10 cellular contexts compared by ENCODE assay signal in the genomic region with DNA sequence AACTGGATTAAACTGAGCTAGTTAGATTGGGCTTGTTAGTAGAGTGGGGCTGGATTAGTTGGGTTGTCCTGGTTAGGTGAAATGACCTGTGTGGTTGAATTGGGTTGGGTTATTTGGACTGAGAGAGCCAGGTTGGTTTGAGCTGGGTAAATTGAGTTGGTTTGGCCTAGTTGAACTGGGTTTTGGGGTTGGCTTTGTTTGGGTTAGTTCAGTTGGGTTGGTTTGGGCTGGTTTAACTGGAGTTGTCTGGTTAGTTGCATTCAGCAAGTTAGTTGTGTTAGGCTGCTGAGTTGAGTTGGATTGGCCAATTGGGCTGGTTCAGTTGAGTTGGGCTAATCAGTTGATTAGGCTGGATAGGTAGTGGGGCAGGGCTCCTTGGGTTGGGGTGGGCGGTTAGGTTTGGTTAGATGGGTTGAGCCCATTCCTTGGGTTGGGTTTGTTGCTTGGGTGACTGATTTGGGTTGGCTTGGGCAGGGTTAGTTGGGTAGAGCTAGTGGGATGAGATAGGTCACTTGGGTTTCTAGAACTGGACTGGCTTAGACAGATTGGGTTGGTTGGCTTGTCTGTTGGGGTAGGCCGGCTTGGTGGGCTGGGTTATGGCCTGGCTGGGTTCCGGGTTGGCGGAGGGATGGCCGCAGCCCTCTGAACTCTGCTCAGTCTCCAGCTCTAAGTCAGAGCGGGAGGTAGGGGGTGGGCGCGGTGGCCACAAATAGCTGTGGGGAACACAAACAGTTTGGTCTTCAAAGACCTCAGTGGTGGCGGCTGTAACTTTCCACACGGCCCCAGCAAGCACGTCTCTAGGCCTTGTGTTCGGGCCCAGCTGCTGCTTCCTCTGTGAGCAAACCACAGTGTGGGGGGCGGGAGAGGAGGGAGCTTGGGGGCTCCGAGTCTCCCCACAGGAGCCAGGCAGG.
DNase-seq lines count a peak whose midpoint lies in the region; ATAC-seq, FAIRE-seq and TF ChIP-seq lines count a peak whose summit lies in the region.
"Had no signal": no experiment of that assay in that cellular context is flagged by ENCODE, and none has a peak within 500 bp of the region (broad histone marks: within the 10 kb centered on the region; RNA-seq: fewer than 3 reads in every experiment).

No MANE protein-coding gene starts in this region.

- no peaks in the 10 kb centered on the region for H3K9me3 Mint-ChIP-seq in memory B cell
- peaks cover 10 to 17% of the 10 kb centered on the region in 2 donors for H3K9me3 Mint-ChIP-seq in stimulated activated naive CD8-positive, alpha-beta T cell treated with anti-CD3 and anti-CD28 coated beads, Interleukin-15, amount 100 ng/mL, for 72 hours
- H3K9me3 Mint-ChIP-seq in WTC11: no peaks in the 10 kb centered on the region

- no peaks in the 10 kb centered on the region for H3K79me2 ChIP-seq in HepG2 (ENCODE audit: insufficient read depth, low read length)
- H3K79me2 ChIP-seq: hepatocyte had no signal

- H2AFZ ChIP-seq in HepG2 (ENCODE audit: low read length): no peak overlapping the region
- H2AFZ ChIP-seq: hepatocyte had no signal

- H3K9me3 ChIP-seq in right lobe of liver (no peaks in the 10 kb centered on the region), HepG2 (ENCODE audit: low read length) (no peaks in the 10 kb centered on the region)

- ATAC-seq in right lobe of liver (peak in 3 of 4 donors; percentile 21 to 32 (median 21)), HepG2 (no peak), memory B cell (ENCODE audit: low read depth) (peak; percentile 43), HG03175 (IDR thresholded peaks at IDR 0.05; ENCODE audit: unreplicated experiment) (no peak), WTC11 (no peak)
- peak; percentile 81 for ATAC-seq in stimulated activated naive CD8-positive, alpha-beta T cell treated with anti-CD3 and anti-CD28 coated beads, Interleukin-15, amount 100 ng/mL, for 72 hours

- no peak overlapping the region for H3K9ac ChIP-seq in HepG2 (ENCODE audit: insufficient read depth, low read depth, low read length)

- H3K27me3 Mint-ChIP-seq in memory B cell (no peaks in the 10 kb centered on the region), WTC11 (ENCODE audit: low read depth) (no peaks in the 10 kb centered on the region)
- H3K27me3 Mint-ChIP-seq in stimulated activated naive CD8-positive, alpha-beta T cell treated with anti-CD3 and anti-CD28 coated beads, Interleukin-15, amount 100 ng/mL, for 72 hours: no peaks in the 10 kb centered on the region

- H3K36me3 ChIP-seq in right lobe of liver (no peaks in the 10 kb centered on the region), HepG2 (replicated peaks in 1 of 2; ENCODE audit: control insufficient read depth in 1 of 2, insufficient read depth in 2 of 2, low read length in 2 of 2) (no peaks in the 10 kb centered on the region)

- CTCF ChIA-PET in HepG2 (lab: Yijun Ruan, JAX; ENCODE audit: low intra/inter-chr PET ratio, low total read pairs) (no interaction called here), WTC11 (lab: Charles Lee) (interaction anchor here (1.7 to 2.1 kb wide), 2 partner anchors 10 to 40 kb away, joined by 3 to 9 read pairs; no protein-coding TSS in a partner anchor)

- H3K4me3 ChIP-seq in right lobe of liver (no peak overlapping the region), HepG2 (replicated peaks in 1 of 3; ENCODE audit: insufficient read depth in 1 of 3, low read depth in 2 of 3, low read length in 3 of 3) (no peak overlapping the region)
- H3K4me3 ChIP-seq: hepatocyte had no signal

- H3K4me1 ChIP-seq in right lobe of liver: no peaks in the 10 kb centered on the region
- no peaks in the 10 kb centered on the region for H3K4me1 ChIP-seq in HepG2 (ENCODE audit: insufficient read depth, low read length)

- H3K4me2 ChIP-seq in HepG2 (ENCODE audit: low read depth, low read length): no peak overlapping the region
- H3K4me2 ChIP-seq: hepatocyte had no signal

- BruUV-seq in HepG2 (replicated peaks; lab: Mats Ljungman, UMichigan): no TSS peak

- H3K4me1 Mint-ChIP-seq in memory B cell (peaks cover 24% of the 10 kb centered on the region), WTC11 (no peaks in the 10 kb centered on the region)
- peaks cover 94% of the 10 kb centered on the region for H3K4me1 Mint-ChIP-seq in stimulated activated naive CD8-positive, alpha-beta T cell treated with anti-CD3 and anti-CD28 coated beads, Interleukin-15, amount 100 ng/mL, for 72 hours

- H3K36me3 Mint-ChIP-seq in memory B cell (no peaks in the 10 kb centered on the region), WTC11 (no peaks in the 10 kb centered on the region)

- TF ChIP-seq POLR2A in right lobe of liver (IDR thresholded peaks at IDR 0.05) (no peak), HepG2 (IDR thresholded peaks at IDR 0.05; ENCODE audit: insufficient read depth in 1 of 2, low read depth in 2 of 2, low read length in 2 of 2) (no peak)

- TF ChIP-seq CTCF in right lobe of liver (IDR thresholded peaks at IDR 0.05) (no peak), HepG2 (CRISPR knock-in tag; IDR thresholded peaks at IDR 0.05) (no peak), WTC11 (IDR thresholded peaks at IDR 0.05) (no peak)

- H3K27me3 ChIP-seq in right lobe of liver (no peaks in the 10 kb centered on the region), HepG2 (ENCODE audit: control insufficient read depth in 1 of 2, insufficient read depth in 2 of 2, low read length in 2 of 2) (peaks cover 0 to 7% of the 10 kb centered on the region in 2 experiments; a peak in 2 of 5 replicates)
- H3K27me3 ChIP-seq: hepatocyte had no signal

- POLR2A ChIA-PET in HepG2 (lab: Yijun Ruan, JAX): no interaction called here
- POLR2A ChIA-PET in WTC11 (lab: Charles Lee): no interaction called here

- H3K27ac ChIP-seq in right lobe of liver (no peak overlapping the region), HepG2 (ENCODE audit: extremely low read length, insufficient read depth, low read length) (no peak overlapping the region)
- H3K27ac ChIP-seq: hepatocyte had no signal

- WGBS in right lobe of liver (ENCODE audit: insufficient coverage, low coverage, low lambda C conversion rate, missing lambda C conversion rate): no CpG with 5 or more reads among the region's 14 CpGs
- WGBS in HepG2 (ENCODE audit: low lambda C conversion rate): no CpG with 5 or more reads among the region's 14 CpGs

- H3K27ac Mint-ChIP-seq in memory B cell: peak overlapping the region; percentile 15
- peak overlapping the region; percentile 94 to 97 for H3K27ac Mint-ChIP-seq in stimulated activated naive CD8-positive, alpha-beta T cell treated with anti-CD3 and anti-CD28 coated beads, Interleukin-15, amount 100 ng/mL, for 72 hours
- H3K27ac Mint-ChIP-seq in WTC11: no peak overlapping the region; the same call in 1 of the 2 replicates

- no peak for FAIRE-seq in HepG2 (lab: Jason Lieb, UNC)

- DNase-seq in right lobe of liver: peak in 2 of 3 donors; percentile 24 to 45
- DNase-seq in HepG2 (ENCODE audit: low spot score): no peak
- DNase-seq in activated CD8-positive, alpha-beta memory T cell treated with anti-CD3 and anti-CD28 coated beads, Interleukin-2, amount 50 U/mL, for 1 hour (ENCODE audit: extremely low read depth): peak; percentile 46
- no peak for DNase-seq in memory B cell (ENCODE audit: low spot score in 2 of 2)
- DNase-seq in stimulated activated naive CD8-positive, alpha-beta T cell treated with anti-CD3 and anti-CD28 coated beads, Interleukin-15, amount 100 ng/mL, for 72 hours: peak; percentile 77 to 85
- DNase-seq in kidney glomerular epithelial cell (lab: John Stamatoyannopoulos, UW): no peak
- no peak for DNase-seq in WTC11 (ENCODE audit: low spot score)
- DNase-seq: NCI-H1417 had no signal

- intact Hi-C loops in right lobe of liver (cut with DNase I) (no loop called here), HepG2 (cut with micrococcal nuclease; ENCODE audit: unreplicated experiment) (no loop called here)

- H3K4me3 Mint-ChIP-seq in memory B cell: no peak overlapping the region
- peak overlapping the region; percentile 50 to 84 for H3K4me3 Mint-ChIP-seq in stimulated activated naive CD8-positive, alpha-beta T cell treated with anti-CD3 and anti-CD28 coated beads, Interleukin-15, amount 100 ng/mL, for 72 hours
- no peak overlapping the region for H3K4me3 Mint-ChIP-seq in WTC11

- H4K20me1 ChIP-seq in HepG2 (ENCODE audit: insufficient read depth, low read length): no peaks in the 10 kb centered on the region

- in situ Hi-C loops in HepG2 (cut with HindIII; ENCODE audit: extremely low pct_ligation_motif_present, low pct_unique_long_range_greater_than_20kb): no loop called here

- TF ChIP-seq RAD21 in HepG2 (CRISPR knock-in tag; IDR thresholded peaks at IDR 0.05): no peak

- TF ChIP-seq EP300 in HepG2 (IDR thresholded peaks at IDR 0.05; ENCODE audit: low read depth in 2 of 2, low read length in 2 of 2) (no peak), HepG2 (CRISPR knock-in tag; IDR thresholded peaks at IDR 0.05; ENCODE audit: borderline replicate concordance) (no peak)

TF ChIP-seq in HepG2, 621 proteins besides CTCF, POLR2A, EP300 and RAD21 (continues in another document):
- TF ChIP-seq, protein P1, sequence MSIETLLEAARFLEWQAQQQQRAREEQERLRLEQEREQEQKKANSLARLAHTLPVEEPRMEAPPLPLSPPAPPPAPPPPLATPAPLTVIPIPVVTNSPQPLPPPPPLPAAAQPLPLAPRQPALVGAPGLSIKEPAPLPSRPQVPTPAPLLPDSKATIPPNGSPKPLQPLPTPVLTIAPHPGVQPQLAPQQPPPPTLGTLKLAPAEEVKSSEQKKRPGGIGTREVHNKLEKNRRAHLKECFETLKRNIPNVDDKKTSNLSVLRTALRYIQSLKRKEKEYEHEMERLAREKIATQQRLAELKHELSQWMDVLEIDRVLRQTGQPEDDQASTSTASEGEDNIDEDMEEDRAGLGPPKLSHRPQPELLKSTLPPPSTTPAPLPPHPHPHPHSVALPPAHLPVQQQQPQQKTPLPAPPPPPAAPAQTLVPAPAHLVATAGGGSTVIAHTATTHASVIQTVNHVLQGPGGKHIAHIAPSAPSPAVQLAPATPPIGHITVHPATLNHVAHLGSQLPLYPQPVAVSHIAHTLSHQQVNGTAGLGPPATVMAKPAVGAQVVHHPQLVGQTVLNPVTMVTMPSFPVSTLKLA (IDR thresholded peaks at IDR 0.05): no peak
- TF ChIP-seq HMG20A (CRISPR knock-in tag; IDR thresholded peaks at IDR 0.05; ENCODE audit: borderline replicate concordance): no peak

TF ChIP-seq in WTC11, 78 proteins besides CTCF, POLR2A, EP300 and RAD21 (continues in another document):
- TF ChIP-seq, protein P2, sequence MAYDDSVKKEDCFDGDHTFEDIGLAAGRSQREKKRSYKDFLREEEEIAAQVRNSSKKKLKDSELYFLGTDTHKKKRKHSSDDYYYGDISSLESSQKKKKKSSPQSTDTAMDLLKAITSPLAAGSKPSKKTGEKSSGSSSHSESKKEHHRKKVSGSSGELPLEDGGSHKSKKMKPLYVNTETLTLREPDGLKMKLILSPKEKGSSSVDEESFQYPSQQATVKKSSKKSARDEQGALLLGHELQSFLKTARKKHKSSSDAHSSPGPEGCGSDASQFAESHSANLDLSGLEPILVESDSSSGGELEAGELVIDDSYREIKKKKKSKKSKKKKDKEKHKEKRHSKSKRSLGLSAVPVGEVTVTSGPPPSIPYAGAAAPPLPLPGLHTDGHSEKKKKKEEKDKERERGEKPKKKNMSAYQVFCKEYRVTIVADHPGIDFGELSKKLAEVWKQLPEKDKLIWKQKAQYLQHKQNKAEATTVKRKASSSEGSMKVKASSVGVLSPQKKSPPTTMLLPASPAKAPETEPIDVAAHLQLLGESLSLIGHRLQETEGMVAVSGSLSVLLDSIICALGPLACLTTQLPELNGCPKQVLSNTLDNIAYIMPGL (CRISPR knock-in tag; IDR thresholded peaks at IDR 0.05): no peak
- TF ChIP-seq TEAD4 (CRISPR knock-in tag; IDR thresholded peaks at IDR 0.05): no peak

Comparison
In these comparisons a context has a peak if more than half of its experiments do, and no peak if none do; other contexts are left out.
1. ATAC-seq: peak in right lobe of liver (3 of 4), memory B cell (single experiment) and stimulated activated naive CD8-positive, alpha-beta T cell treated with anti-CD3 and anti-CD28 coated beads, Interleukin-15, amount 100 ng/mL, for 72 hours (single experiment); none in HepG2 (single experiment), HG03175 (single experiment) and WTC11 (single experiment).
2. DNase-seq: peak in right lobe of liver (2 of 3), activated CD8-positive, alpha-beta memory T cell treated with anti-CD3 and anti-CD28 coated beads, Interleukin-2, amount 50 U/mL, for 1 hour (single experiment) and stimulated activated naive CD8-positive, alpha-beta T cell treated with anti-CD3 and anti-CD28 coated beads, Interleukin-15, amount 100 ng/mL, for 72 hours (2 of 2); none in HepG2 (single experiment), memory B cell (0 of 2), kidney glomerular epithelial cell (single experiment) and WTC11 (single experiment).
3. H3K4me3 Mint-ChIP-seq: peak in stimulated activated naive CD8-positive, alpha-beta T cell treated with anti-CD3 and anti-CD28 coated beads, Interleukin-15, amount 100 ng/mL, for 72 hours (2 of 2); none in memory B cell (single experiment) and WTC11 (single experiment).